Comparison of ENCODE assay signal across 27 cellular contexts in the genomic region with DNA sequence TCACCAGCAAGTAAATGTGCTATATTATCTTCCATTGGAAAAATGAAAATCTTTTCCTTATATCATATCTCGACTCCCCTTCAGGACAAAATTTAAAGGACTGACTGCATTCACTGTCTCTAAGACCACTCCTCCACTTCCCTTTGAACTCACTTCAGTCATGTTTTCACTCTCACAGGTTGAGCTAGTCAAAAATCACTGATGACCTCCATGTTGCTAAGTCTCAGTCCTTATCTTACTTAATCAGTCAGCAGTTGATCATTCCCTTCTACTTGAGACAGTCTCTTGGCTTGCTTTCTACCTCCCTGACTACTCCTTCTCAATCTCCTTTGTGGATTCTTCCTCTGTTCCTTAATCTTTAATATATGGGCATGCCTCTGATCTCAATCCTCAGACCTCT.
"Had no signal": no experiment of that assay in that cellular context is flagged by ENCODE, and none has a peak within 500 bp of the region (broad histone marks: within the 10 kb centered on the region; RNA-seq: fewer than 3 reads in every experiment).

No MANE protein-coding gene starts in this region.

- H3K4me3 Mint-ChIP-seq: activated CD4-positive, alpha-beta T cell treated with anti-CD3 and anti-CD28 coated beads, Interleukin-2, amount 10 ng/mL, durations not matched to agents 7 days and 5 days; activated CD8-positive, alpha-beta T cell treated with anti-CD3 and anti-CD28 coated beads, Interleukin-2, amount 10 ng/mL, durations not matched to agents 7 days and 5 days; activated naive CD4-positive, alpha-beta T cell treated with anti-CD3 and anti-CD28 coated beads, Interleukin-2, amount 50 U/mL, for 24 hours; activated naive CD8-positive, alpha-beta T cell treated with anti-CD3 and anti-CD28 coated beads, Interleukin-2, amount 10 ng/mL, durations not matched to agents 7 days and 5 days; activated T-cell treated with anti-CD3 and anti-CD28 coated beads, Interleukin-2, amount 50 U/mL, for 24 hours; T-helper 1 cell treated with Interleukin-12 subunit alpha and Interleukin-12 subunit beta and Interleukin-4 antibody, amounts not matched to agents 30 μg/mL and 1 μg/mL, for 36 hours; T-helper 2 cell treated with Interferon-gamma antibody and Interleukin-4, amounts not matched to agents 5 μg/mL and 100 μg/mL, for 36 hours had no signal

- ATAC-seq: activated CD8-positive, alpha-beta T cell treated with anti-CD3 and anti-CD28 coated beads, Interleukin-2, amount 10 ng/mL, durations not matched to agents 7 days and 5 days had no signal

- H3K4me3 ChIP-seq: ascending aorta, cardiac muscle cell, coronary artery, SJCRH30, SK-N-MC had no signal

- H3K9me3 ChIP-seq: ascending aorta, SJCRH30 had no signal

- H3K4me1 Mint-ChIP-seq: activated naive CD4-positive, alpha-beta T cell treated with anti-CD3 and anti-CD28 coated beads, Interleukin-2, amount 50 U/mL, for 24 hours had no signal

- H3K4me1 ChIP-seq: ascending aorta, SJCRH30 had no signal

- H3K27ac Mint-ChIP-seq: activated CD4-positive, alpha-beta T cell treated with anti-CD3 and anti-CD28 coated beads, Interleukin-2, amount 10 ng/mL, durations not matched to agents 7 days and 5 days; activated CD8-positive, alpha-beta T cell treated with anti-CD3 and anti-CD28 coated beads, Interleukin-2, amount 10 ng/mL, durations not matched to agents 7 days and 5 days; activated naive CD4-positive, alpha-beta T cell treated with anti-CD3 and anti-CD28 coated beads, Interleukin-2, amount 50 U/mL, for 24 hours; activated naive CD8-positive, alpha-beta T cell treated with anti-CD3 and anti-CD28 coated beads, Interleukin-2, amount 10 ng/mL, durations not matched to agents 7 days and 5 days; activated T-cell treated with anti-CD3 and anti-CD28 coated beads, Interleukin-2, amount 50 U/mL, for 24 hours; activated T-helper 2 cell treated with anti-CD3 and anti-CD28 coated beads, Interferon-gamma antibody, Interleukin-2, Interleukin-4, amounts not matched to agents 10 μg/mL and 5 μg/mL and 100 μg/mL, durations not matched to agents 14 hours and 24 hours and 36 hours; T-helper 1 cell treated with Interleukin-12 subunit alpha and Interleukin-12 subunit beta and Interleukin-4 antibody, amounts not matched to agents 30 μg/mL and 1 μg/mL, for 36 hours; T-helper 2 cell treated with Interferon-gamma antibody and Interleukin-4, amounts not matched to agents 5 μg/mL and 100 μg/mL, for 36 hours had no signal

- DNase-seq: activated CD4-positive, alpha-beta T cell treated with anti-CD3 and anti-CD28 coated beads, Interleukin-2, amount 10 ng/mL, durations not matched to agents 7 days and 5 days; activated CD4-positive, alpha-beta T cell treated with anti-CD3 and anti-CD28 coated beads, Interleukin-2, amount 50 U/mL, for 48 hours; activated CD8-positive, alpha-beta T cell treated with anti-CD3 and anti-CD28 coated beads, Interleukin-2, amount 10 ng/mL, durations not matched to agents 7 days and 5 days; activated gamma-delta T cell; activated naive CD4-positive, alpha-beta T cell treated with Interleukin-2 at 50 U/mL for 16 hours; activated naive CD8-positive, alpha-beta T cell treated with anti-CD3 and anti-CD28 coated beads, Interleukin-2, amount 10 ng/mL, durations not matched to agents 7 days and 5 days; activated T-cell treated with anti-CD3 and anti-CD28 coated beads, Interleukin-2, amount 50 U/mL, for 24 hours; amygdala; NCI-H1048; NCI-H1105 treated with DMSO at 0.1 percent for 48 hours; NCI-H1436; NCI-H1694; NCI-H1930; NCI-H2081 treated with DMSO at 0.1 percent for 48 hours; NCI-H345; NCI-H524 treated with DMSO at 0.1 percent for 48 hours; OCI-M1; Right ventricle myocardium superior; SJCRH30 had no signal

- H3K27ac ChIP-seq: ascending aorta, cardiac muscle cell, coronary artery, SJCRH30, SK-N-MC had no signal

- H3K27me3 ChIP-seq: ascending aorta, cardiac muscle cell, SJCRH30 had no signal

- H3K9me3 Mint-ChIP-seq: activated CD4-positive, alpha-beta T cell treated with anti-CD3 and anti-CD28 coated beads, Interleukin-2, amount 10 ng/mL, durations not matched to agents 7 days and 5 days; activated naive CD4-positive, alpha-beta T cell treated with anti-CD3 and anti-CD28 coated beads, Interleukin-2, amount 50 U/mL, for 24 hours; activated naive CD8-positive, alpha-beta T cell treated with anti-CD3 and anti-CD28 coated beads, Interleukin-2, amount 10 ng/mL, durations not matched to agents 7 days and 5 days; activated T-cell treated with anti-CD3 and anti-CD28 coated beads, Interleukin-2, amount 50 U/mL, for 24 hours; activated T-helper 2 cell treated with anti-CD3 and anti-CD28 coated beads, Interferon-gamma antibody, Interleukin-2, Interleukin-4, amounts not matched to agents 10 μg/mL and 5 μg/mL and 100 μg/mL, durations not matched to agents 14 hours and 24 hours and 36 hours; T-helper 1 cell treated with Interleukin-12 subunit alpha and Interleukin-12 subunit beta and Interleukin-4 antibody, amounts not matched to agents 30 μg/mL and 1 μg/mL, for 36 hours; T-helper 2 cell treated with Interferon-gamma antibody and Interleukin-4, amounts not matched to agents 5 μg/mL and 100 μg/mL, for 36 hours had no signal

- H3K36me3 ChIP-seq: ascending aorta, cardiac muscle cell, SJCRH30 had no signal
